Comparison of ENCODE assay signal across 9 cellular contexts in the genomic region with DNA sequence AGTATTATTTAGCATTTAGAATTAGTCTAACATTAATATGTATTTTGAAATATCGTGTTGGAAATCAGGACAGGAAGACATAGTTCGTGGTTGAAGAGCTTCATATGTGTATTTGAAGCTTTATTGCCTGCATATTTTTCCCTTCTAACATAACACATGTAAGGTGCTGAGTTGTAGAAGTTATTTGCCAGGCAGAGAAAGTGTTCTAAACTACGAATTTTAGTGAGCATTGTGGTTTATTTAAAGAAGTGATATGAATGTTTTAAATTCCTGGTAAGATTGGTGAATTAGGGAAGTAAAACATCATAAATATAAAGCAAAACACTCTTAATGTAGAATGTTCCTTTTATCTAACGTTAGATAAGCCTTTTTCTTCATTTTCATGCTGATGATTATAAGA. TPM values are rescaled to one million over a fixed set of nuclear protein-coding genes. Genes with fewer than 3 reads are reported as not detected.
DNase-seq lines count a peak whose midpoint lies in the region; ATAC-seq, FAIRE-seq and TF ChIP-seq lines count a peak whose summit lies in the region.
"Had no signal": no experiment of that assay in that cellular context is flagged by ENCODE, and none has a peak within 500 bp of the region (broad histone marks: within the 10 kb centered on the region; RNA-seq: fewer than 3 reads in every experiment).

No MANE protein-coding gene starts in this region.

- DNase-seq in CD4-positive, CD25-positive, alpha-beta regulatory T cell: no peak
- no peak for DNase-seq in K562 (ENCODE audit: extremely low read depth in 1 of 4, low spot score in 3 of 4)
- DNase-seq in neural crest cell (ENCODE audit: low read depth, low spot score): no peak
- no peak for DNase-seq in NCI-H1436 treated with DMSO at 0.1 percent for 48 hours (lab: John Stamatoyannopoulos, UW)
- no peak for DNase-seq in HCEC 1CT
- no peak for DNase-seq in SIG-M5 treated with dmso at 0.1 percent for 504 hours (lab: John Stamatoyannopoulos, UW; ENCODE audit: unreplicated experiment)
- no peak for DNase-seq in GM19239 (ENCODE audit: insufficient read length, low spot score)
- DNase-seq: NCI-H2081 had no signal

- peaks cover 45% of the 10 kb centered on the region for H3K36me3 Mint-ChIP-seq in CD4-positive, CD25-positive, alpha-beta regulatory T cell
- H3K36me3 Mint-ChIP-seq in IgD-negative memory B cell (peaks cover 2% of the 10 kb centered on the region), neural crest cell (ENCODE audit: low read depth) (peaks cover 5% of the 10 kb centered on the region)

- TF ChIP-seq POLR2A in K562 (conservative IDR thresholded peaks at IDR 0.05): no peak

- H2AFZ ChIP-seq in K562 (ENCODE audit: low read depth, low read length): no peak overlapping the region

- peaks cover 75% of the 10 kb centered on the region for H3K79me2 ChIP-seq in K562 (ENCODE audit: control insufficient read depth, insufficient read depth, low read length)

- in situ Hi-C loops in K562 (cut with MboI): no loop called here

- H3K9me3 ChIP-seq in CD4-positive, CD25-positive, alpha-beta regulatory T cell (ENCODE audit: control insufficient read depth in 2 of 2, low read length in 2 of 2): no peaks in the 10 kb centered on the region
- H3K9me3 ChIP-seq in K562 (replicated peaks; ENCODE audit: control insufficient read depth, insufficient read depth, low read depth, low read length): no peaks in the 10 kb centered on the region; the same call in 1 of the 2 replicates

- no peaks in the 10 kb centered on the region for H3K27me3 ChIP-seq in CD4-positive, CD25-positive, alpha-beta regulatory T cell (ENCODE audit: control insufficient read depth, insufficient read depth, low read length)
- no peaks in the 10 kb centered on the region for H3K27me3 ChIP-seq in K562 (ENCODE audit: control insufficient read depth in 2 of 2, insufficient read depth in 2 of 2, low read length in 2 of 2)

- TF ChIP-seq CTCF in K562 (IDR thresholded peaks at IDR 0.05 in 2 of 3, conservative IDR thresholded peaks at IDR 0.05 in 1 of 3; ENCODE audit: insufficient read depth in 2 of 3, low read depth in 1 of 3, low read length in 3 of 3): no peak
- TF ChIP-seq CTCF in neural crest cell (conservative IDR thresholded peaks at IDR 0.05): no peak

- H3K27ac Mint-ChIP-seq in CD4-positive, CD25-positive, alpha-beta regulatory T cell: peak overlapping the region; percentile 86 to 98 (median 97)
- H3K27ac Mint-ChIP-seq in IgD-negative memory B cell (peak overlapping the region; percentile 74 to 99 (median 95)), neural crest cell (ENCODE audit: unreplicated experiment) (no peak overlapping the region)

- no peak for TF ChIP-seq EP300 in K562 (IDR thresholded peaks at IDR 0.05; ENCODE audit: low read length)

- no peaks in the 10 kb centered on the region for H3K9me1 ChIP-seq in K562 (ENCODE audit: control insufficient read depth, insufficient read depth, low read length)

- no peak for TF ChIP-seq RAD21 in K562 (CRISPR knock-in tag; conservative IDR thresholded peaks at IDR 0.05 in 1 of 2, IDR thresholded peaks at IDR 0.05 in 1 of 2)

- BruUV-seq in K562 (replicated peaks; lab: Mats Ljungman, UMichigan): no TSS peak

- H3K27me3 Mint-ChIP-seq in CD4-positive, CD25-positive, alpha-beta regulatory T cell: no peaks in the 10 kb centered on the region
- H3K27me3 Mint-ChIP-seq in IgD-negative memory B cell (no peaks in the 10 kb centered on the region), neural crest cell (ENCODE audit: low read depth) (no peaks in the 10 kb centered on the region)

- CTCF ChIA-PET in K562 (lab: Yijun Ruan, JAX; ENCODE audit: low intra/inter-chr PET ratio): no interaction called here

- H3K4me3 ChIP-seq in CD4-positive, CD25-positive, alpha-beta regulatory T cell (ENCODE audit: low read depth, low read length): peak overlapping the region; percentile 99
- no peak overlapping the region; the same call in 1 of the 2 replicates for H3K4me3 ChIP-seq in K562

- H3K9ac ChIP-seq in K562 (ENCODE audit: insufficient read depth in 1 of 2, low read depth in 2 of 2, low read length in 2 of 2): no peak overlapping the region

- H3K4me2 ChIP-seq in K562 (ENCODE audit: insufficient read depth, low read length): no peak overlapping the region

- no peaks in the 10 kb centered on the region for H4K20me1 ChIP-seq in K562 (replicated peaks; ENCODE audit: control insufficient read depth, insufficient read depth, low read length)

- ATAC-seq in CD4-positive, CD25-positive, alpha-beta regulatory T cell (ENCODE audit: low read depth in 2 of 2): no peak
- ATAC-seq in K562: no peak

- POLR2A ChIA-PET in K562 (lab: Yijun Ruan, JAX): no interaction called here

- H3K4me1 ChIP-seq in CD4-positive, CD25-positive, alpha-beta regulatory T cell (ENCODE audit: control insufficient read depth, insufficient read depth, low read length, poor library complexity, severe bottlenecking): peaks cover 70% of the 10 kb centered on the region
- peaks cover 8 to 20% of the 10 kb centered on the region in 2 experiments; a peak in 4 of 5 replicates for H3K4me1 ChIP-seq in K562 (replicated peaks in 1 of 2; ENCODE audit: control insufficient read depth in 2 of 2, insufficient read depth in 2 of 2, low read length in 2 of 2)

- H3K36me3 ChIP-seq in CD4-positive, CD25-positive, alpha-beta regulatory T cell (ENCODE audit: control insufficient read depth, insufficient read depth, low read length): peaks cover 34% of the 10 kb centered on the region
- H3K36me3 ChIP-seq in K562 (ENCODE audit: control insufficient read depth, insufficient read depth, low read length): peaks cover 48% of the 10 kb centered on the region; the same call in 1 of the 3 replicates

- intact Hi-C loops in K562 (cut with micrococcal nuclease): loop anchor here (5.0 to 10.0 kb wide), 2 partner anchors 84 to 1588 kb away; no protein-coding TSS in a partner anchor

- WGBS in K562 (ENCODE audit: insufficient coverage, low coverage, missing lambda C conversion rate): 25% methylated on average over 4 of the region's 4 CpGs

- H3K4me3 Mint-ChIP-seq in CD4-positive, CD25-positive, alpha-beta regulatory T cell: peak overlapping the region; percentile 97 to 99 (median 99)
- H3K4me3 Mint-ChIP-seq in IgD-negative memory B cell (peak overlapping the region; percentile 89 to 99 (median 96)), neural crest cell (peak overlapping the region; percentile 79)

- no peaks in the 10 kb centered on the region for H3K9me3 Mint-ChIP-seq in CD4-positive, CD25-positive, alpha-beta regulatory T cell
- H3K9me3 Mint-ChIP-seq in IgD-negative memory B cell: no peaks in the 10 kb centered on the region
- no peaks in the 10 kb centered on the region for H3K9me3 Mint-ChIP-seq in neural crest cell

- no peak for FAIRE-seq in K562 (lab: Jason Lieb, UNC)
- FAIRE-seq in GM19239 (lab: Jason Lieb, UNC): no peak

- peaks cover 33 to 65% (median 50%) of the 10 kb centered on the region in 4 donors for H3K4me1 Mint-ChIP-seq in CD4-positive, CD25-positive, alpha-beta regulatory T cell
- H3K4me1 Mint-ChIP-seq in IgD-negative memory B cell (peaks cover 43 to 48% (median 46%) of the 10 kb centered on the region in 3 donors), neural crest cell (peaks cover 56% of the 10 kb centered on the region)

- peak overlapping the region; percentile 85 for H3K27ac ChIP-seq in CD4-positive, CD25-positive, alpha-beta regulatory T cell (ENCODE audit: insufficient read depth, low read length, poor library complexity, severe bottlenecking)
- 0 out of 3 replicates have a peak overlapping the region, but pooled peaks have one; percentile 14 for H3K27ac ChIP-seq in K562 (ENCODE audit: extremely low read depth, low read depth, low read length)

TF ChIP-seq in K562, 482 proteins besides CTCF, POLR2A, EP300 and RAD21 (continues in another document):
- TF ChIP-seq, protein P1, sequence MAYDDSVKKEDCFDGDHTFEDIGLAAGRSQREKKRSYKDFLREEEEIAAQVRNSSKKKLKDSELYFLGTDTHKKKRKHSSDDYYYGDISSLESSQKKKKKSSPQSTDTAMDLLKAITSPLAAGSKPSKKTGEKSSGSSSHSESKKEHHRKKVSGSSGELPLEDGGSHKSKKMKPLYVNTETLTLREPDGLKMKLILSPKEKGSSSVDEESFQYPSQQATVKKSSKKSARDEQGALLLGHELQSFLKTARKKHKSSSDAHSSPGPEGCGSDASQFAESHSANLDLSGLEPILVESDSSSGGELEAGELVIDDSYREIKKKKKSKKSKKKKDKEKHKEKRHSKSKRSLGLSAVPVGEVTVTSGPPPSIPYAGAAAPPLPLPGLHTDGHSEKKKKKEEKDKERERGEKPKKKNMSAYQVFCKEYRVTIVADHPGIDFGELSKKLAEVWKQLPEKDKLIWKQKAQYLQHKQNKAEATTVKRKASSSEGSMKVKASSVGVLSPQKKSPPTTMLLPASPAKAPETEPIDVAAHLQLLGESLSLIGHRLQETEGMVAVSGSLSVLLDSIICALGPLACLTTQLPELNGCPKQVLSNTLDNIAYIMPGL (CRISPR knock-in tag; IDR thresholded peaks at IDR 0.05): no peak
- TF ChIP-seq RCOR1 (IDR thresholded peaks at IDR 0.05; ENCODE audit: borderline replicate concordance in 1 of 2, low read depth in 2 of 2, low read length in 2 of 2): no peak

RNA-seq across cellular contexts. Expression of a gene that starts 2.5 kb away (rescaled TPM):
- total RNA-seq in CD4-positive, CD25-positive, alpha-beta regulatory T cell: 158 TPM
- polyA plus RNA-seq in CD4-positive, CD25-positive, alpha-beta regulatory T cell: 10 to 100 TPM in 2 of 4 donors, 1 to 10 TPM in 2; 5.5 to 12.8 (median 8.0) TPM
- polyA plus RNA-seq in IgD-negative memory B cell: 3.4 TPM
- total RNA-seq in K562 (2011; cell fraction: chromatin; rRNA removed; ENCODE audit: low replicate concordance): 7.4 and 11.3 TPM in 2 replicates
- total RNA-seq in K562 (2011; cell fraction: nucleolus; rRNA removed): 6.5 and 7.0 TPM in 2 replicates
- total RNA-seq in K562 (2011; cell fraction: nucleoplasm; rRNA removed): 12.8 and 16.6 TPM in 2 replicates
- total RNA-seq in K562 (2014; rRNA removed): 13.4 and 14.0 TPM in 2 replicates
- 20.2 and 23.5 TPM in 2 replicates for total RNA-seq in K562 (2014; rRNA removed; fragmentation: Illumina TruSeq; extraction: Trizol)
- total RNA-seq in K562 (2015; rRNA removed; fragmentation: Illumina TruSeq; extraction: Trizol): 20.9 and 22.4 TPM in 2 replicates
- 35.9 and 39.2 TPM in 2 replicates for total RNA-seq in K562 (2021)
- polyA plus RNA-seq in K562 (2011; rRNA removed): 19.9 and 28.7 TPM in 2 replicates
- 12.9 and 15.7 TPM in 2 replicates for polyA plus RNA-seq in K562 (2011; cell fraction: cytosol; rRNA removed)
- polyA plus RNA-seq in K562 (2011; cell fraction: nucleus; rRNA removed): 5.6 and 7.4 TPM in 2 replicates
- polyA plus RNA-seq in K562 (2012): 13.8 and 16.0 TPM in 2 replicates
- polyA plus RNA-seq in K562 (2014; fragmentation: Illumina TruSeq; extraction: Trizol): 22.6 and 23.4 TPM in 2 replicates
- polyA plus RNA-seq in K562 (2014; fragmentation: Nextera tagmentation; extraction: Ambion mirVana): 1 to 10 TPM; 3.7 to 4.3 TPM
- 18.9 and 19.1 TPM in 2 replicates for polyA plus RNA-seq in K562 (2014; rRNA removed)
- 31.7 and 36.8 TPM in 2 replicates for polyA minus RNA-seq in K562 (2011; rRNA and poly(A)+ RNA removed)
- 15.4 and 26.3 TPM in 2 replicates for polyA minus RNA-seq in K562 (2011; cell fraction: cytosol; rRNA and poly(A)+ RNA removed)
- 2.8 and 6.1 TPM in 2 replicates for polyA minus RNA-seq in K562 (2011; cell fraction: nucleus; rRNA and poly(A)+ RNA removed)
- total RNA-seq in neural crest cell: 18.1 and 19.0 TPM in 2 replicates
